Comparison of ENCODE assay signal across 27 cellular contexts in genomic region chr12:26265606-26266005, GRCh38.
"Had no signal": no experiment of that assay in that cellular context is flagged by ENCODE, and none has a peak within 500 bp of the region (broad histone marks: within the 10 kb centered on the region; RNA-seq: fewer than 3 reads in every experiment).

No MANE protein-coding gene starts in this region.

- H3K4me3 ChIP-seq: neural progenitor cell, ovary, psoas muscle, right lobe of liver, sigmoid colon, stomach, thoracic aorta, thyroid gland, tibial nerve, upper lobe of left lung, vagina had no signal

- H3K36me3 ChIP-seq: neural progenitor cell, ovary, right lobe of liver, sigmoid colon, stomach, thoracic aorta, thyroid gland, tibial nerve, upper lobe of left lung, vagina had no signal

- H3K4me1 Mint-ChIP-seq: neural progenitor cell; stimulated activated effector memory CD8-positive, alpha-beta T cell treated with anti-CD3 and anti-CD28 coated beads, Interleukin-12 subunit alpha, Interleukin-12 subunit beta, amount 100 ng/mL, for 72 hours had no signal

- H3K27ac ChIP-seq: neural progenitor cell, ovary, parathyroid adenoma, psoas muscle, right lobe of liver, sigmoid colon, thoracic aorta, thyroid gland, tibial nerve, upper lobe of left lung, vagina had no signal

- H3K79me2 ChIP-seq: parathyroid adenoma had no signal

- H3K9ac ChIP-seq: neural progenitor cell, parathyroid adenoma had no signal

- DNase-seq: occipital lobe; ovary; posterior cingulate gyrus; psoas muscle; right cardiac atrium; right lobe of liver; sigmoid colon; small intestine; stimulated activated CD4-positive, alpha-beta T cell treated with anti-CD3 and anti-CD28 coated beads, Interleukin-15, amount 100 ng/mL, for 24 hours; stimulated activated CD4-positive, alpha-beta T cell treated with anti-CD3 and anti-CD28 coated beads, Interleukin-2, amount 100 ng/mL, for 24 hours; stimulated activated CD4-positive, alpha-beta T cell treated with anti-CD3 and anti-CD28 coated beads, Interleukin-2, amount 100 ng/mL, for 48 hours; stimulated activated CD4-positive, alpha-beta T cell treated with anti-CD3 and anti-CD28 coated beads, Interleukin-4, amount 100 ng/mL, for 24 hours; stimulated activated naive B cell treated with anti-CD40 and anti-IgM and Interleukin-4, amounts not matched to agents 10 μg/mL and 1 μg/mL and 100 μg/mL, for 72 hours; stimulated activated naive CD4-positive, alpha-beta T cell treated with Interleukin-2 at 50 U/mL for 16 hours; stomach; thyroid gland; trophoblast cell; upper lobe of left lung had no signal

- H3K27me3 Mint-ChIP-seq: progenitor cell of endocrine pancreas; stimulated activated naive B cell treated with anti-CD40 and anti-IgM and Interleukin-4, amounts not matched to agents 10 μg/mL and 1 μg/mL and 100 μg/mL, for 72 hours; stimulated activated naive CD8-positive, alpha-beta T cell treated with anti-CD3 and anti-CD28 coated beads, Interleukin-15, Interleukin-2, amounts not matched to agents 100 ng/mL and 50 ng/mL, for 24 hours had no signal

- H3K4me2 ChIP-seq: neural progenitor cell had no signal

- H2AFZ ChIP-seq: neural progenitor cell, parathyroid adenoma had no signal

- H3K9me3 ChIP-seq: ovary, psoas muscle, right lobe of liver, stomach, thoracic aorta, thyroid gland, upper lobe of left lung, vagina had no signal

- H3K27ac Mint-ChIP-seq: nephron; neural progenitor cell; progenitor cell of endocrine pancreas; stimulated activated effector memory CD8-positive, alpha-beta T cell treated with anti-CD3 and anti-CD28 coated beads, Interleukin-12 subunit alpha, Interleukin-12 subunit beta, amount 100 ng/mL, for 72 hours; stimulated activated naive B cell treated with anti-CD40 and anti-IgM and Interleukin-4, amounts not matched to agents 10 μg/mL and 1 μg/mL and 100 μg/mL, for 72 hours; stimulated activated naive CD8-positive, alpha-beta T cell treated with anti-CD3 and anti-CD28 coated beads, Interleukin-15, Interleukin-2, amounts not matched to agents 100 ng/mL and 50 ng/mL, for 24 hours had no signal

- H3K4me3 Mint-ChIP-seq: nephron; neural progenitor cell; stimulated activated effector memory CD8-positive, alpha-beta T cell treated with anti-CD3 and anti-CD28 coated beads, Interleukin-12 subunit alpha, Interleukin-12 subunit beta, amount 100 ng/mL, for 72 hours; stimulated activated naive B cell treated with anti-CD40 and anti-IgM and Interleukin-4, amounts not matched to agents 10 μg/mL and 1 μg/mL and 100 μg/mL, for 72 hours; stimulated activated naive CD8-positive, alpha-beta T cell treated with anti-CD3 and anti-CD28 coated beads, Interleukin-15, Interleukin-2, amounts not matched to agents 100 ng/mL and 50 ng/mL, for 24 hours had no signal

- H3K36me3 Mint-ChIP-seq: neural progenitor cell; stimulated activated effector memory CD8-positive, alpha-beta T cell treated with anti-CD3 and anti-CD28 coated beads, Interleukin-12 subunit alpha, Interleukin-12 subunit beta, amount 100 ng/mL, for 72 hours; stimulated activated naive B cell treated with anti-CD40 and anti-IgM and Interleukin-4, amounts not matched to agents 10 μg/mL and 1 μg/mL and 100 μg/mL, for 72 hours had no signal

- H3K27me3 ChIP-seq: neural progenitor cell, ovary, right lobe of liver, sigmoid colon, stomach, thyroid gland, tibial nerve, upper lobe of left lung, vagina had no signal

- H3K9me3 Mint-ChIP-seq: stimulated activated effector memory CD8-positive, alpha-beta T cell treated with anti-CD3 and anti-CD28 coated beads, Interleukin-12 subunit alpha, Interleukin-12 subunit beta, amount 100 ng/mL, for 72 hours; stimulated activated naive B cell treated with anti-CD40 and anti-IgM and Interleukin-4, amounts not matched to agents 10 μg/mL and 1 μg/mL and 100 μg/mL, for 72 hours; stimulated activated naive CD8-positive, alpha-beta T cell treated with anti-CD3 and anti-CD28 coated beads, Interleukin-15, Interleukin-2, amounts not matched to agents 100 ng/mL and 50 ng/mL, for 24 hours had no signal

- H3K4me1 ChIP-seq: neural progenitor cell, parathyroid adenoma, stomach, tibial nerve, upper lobe of left lung had no signal

- ATAC-seq: psoas muscle; right cardiac atrium; right lobe of liver; stimulated activated effector memory CD8-positive, alpha-beta T cell treated with anti-CD3 and anti-CD28 coated beads, Interleukin-12 subunit alpha, Interleukin-12 subunit beta, amount 100 ng/mL, for 72 hours; stimulated activated naive B cell treated with anti-CD40 and anti-IgM and Interleukin-4, amounts not matched to agents 10 μg/mL and 1 μg/mL and 100 μg/mL, for 72 hours had no signal
